Comparison of ENCODE assay signal across 13 cellular contexts in genomic region chr2:188721231-188721630, GRCh38.
"Had no signal": no experiment of that assay in that cellular context is flagged by ENCODE, and none has a peak within 500 bp of the region (broad histone marks: within the 10 kb centered on the region; RNA-seq: fewer than 3 reads in every experiment).

No MANE protein-coding gene starts in this region.

- DNase-seq: activated CD4-positive, alpha-beta memory T cell treated with anti-CD3 and anti-CD28 coated beads, Interleukin-2, amount 10 ng/mL, durations not matched to agents 7 days and 5 days; activated naive CD4-positive, alpha-beta T cell; effector CD8-positive, alpha-beta T cell; foreskin keratinocyte; islet precursor cell; left lung; stimulated activated CD4-positive, alpha-beta T cell treated with anti-CD3 and anti-CD28 coated beads, Interleukin-4, amount 100 ng/mL, for 4 hours; stimulated activated naive CD8-positive, alpha-beta T cell treated with anti-CD3 and anti-CD28 coated beads, Interleukin-15, amount 100 ng/mL, for 72 hours; T-helper 9 cell had no signal

- H3K36me3 ChIP-seq: cardiac muscle cell, left lung, thoracic aorta had no signal

- H3K27me3 ChIP-seq: cardiac muscle cell, foreskin keratinocyte, left lung had no signal

- FAIRE-seq: astrocyte had no signal

- H3K27ac ChIP-seq: cardiac muscle cell, coronary artery, foreskin keratinocyte, left lung, thoracic aorta had no signal

- H3K9me3 ChIP-seq: left lung, thoracic aorta had no signal

- ATAC-seq: foreskin keratinocyte; left lung; stimulated activated naive CD8-positive, alpha-beta T cell treated with anti-CD3 and anti-CD28 coated beads, Interleukin-15, amount 100 ng/mL, for 72 hours had no signal

- H3K4me1 ChIP-seq: left lung had no signal

- H3K4me3 ChIP-seq: cardiac muscle cell, coronary artery, left lung, thoracic aorta had no signal
